18 cellular contexts compared by ENCODE assay signal in the genomic region with DNA sequence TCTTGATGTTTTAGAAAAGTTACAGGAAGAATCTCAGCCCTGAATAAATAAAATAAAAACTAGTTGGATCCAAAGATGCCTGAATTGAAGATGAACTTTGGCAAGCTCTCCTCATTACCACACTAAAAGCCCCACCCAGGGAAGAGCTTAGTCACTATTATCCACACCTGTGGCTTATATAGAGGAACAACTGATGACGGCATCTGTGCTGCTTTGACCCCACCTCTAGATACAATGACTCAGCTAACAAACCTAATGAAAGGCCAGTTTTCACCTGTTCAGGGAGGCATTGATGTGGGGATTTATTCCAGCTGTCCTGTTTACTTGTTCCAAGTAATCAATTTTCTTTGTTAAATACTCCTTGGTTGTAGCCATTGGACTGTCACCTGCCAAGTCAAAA.
"Had no signal": no experiment of that assay in that cellular context is flagged by ENCODE, and none has a peak within 500 bp of the region (broad histone marks: within the 10 kb centered on the region; RNA-seq: fewer than 3 reads in every experiment).

No MANE protein-coding gene starts in this region.

- ATAC-seq: effector memory CD8-positive, alpha-beta T cell; left lobe of liver; natural killer cell treated with Interleukin-12 subunit alpha and Interleukin-12 subunit beta and Interleukin-15 and Interleukin-18, amount 100 ng/mL, for 72 hours; psoas muscle; sciatic nerve; stimulated activated memory B cell treated with anti-CD40 and anti-IgM and Interleukin-4, amounts not matched to agents 10 μg/mL and 1 μg/mL and 100 μg/mL, for 72 hours had no signal

- H3K36me3 ChIP-seq: esophagus muscularis mucosa, spleen, transverse colon had no signal

- H3K9me3 ChIP-seq: esophagus muscularis mucosa, transverse colon had no signal

- H3K4me3 ChIP-seq: esophagus muscularis mucosa, psoas muscle, spleen, transverse colon had no signal

- H3K27me3 ChIP-seq: esophagus muscularis mucosa, spleen, transverse colon had no signal

- DNase-seq: activated CD4-positive, alpha-beta T cell treated with anti-CD3 and anti-CD28 coated beads, Interleukin-2, amount 50 U/mL, for 4 hours; activated CD4-positive, CD25-positive, alpha-beta regulatory T cell treated with anti-CD3 and anti-CD28 coated beads, Interleukin-2, amount 50 U/mL, for 72 hours; activated effector memory CD4-positive, alpha-beta T cell treated with Interleukin-2 at 50 U/mL for 16 hours; activated T-cell treated with anti-CD3 and anti-CD28 coated beads, Interleukin-2, amount 50 U/mL, for 1 hour; amniotic stem cell; cerebellar nuclear complex; effector memory CD8-positive, alpha-beta T cell; nucleus accumbens; psoas muscle; spleen; stimulated activated CD4-positive, alpha-beta T cell treated with anti-CD3 and anti-CD28 coated beads, Interleukin-1b, Interleukin-23, amount 100 ng/mL, for 48 hours; T-helper 9 cell; transverse colon had no signal

- H3K4me1 ChIP-seq: esophagus muscularis mucosa, psoas muscle, spleen, transverse colon had no signal

- H3K27ac ChIP-seq: esophagus muscularis mucosa, psoas muscle, spleen, transverse colon had no signal
